21 cellular contexts compared by ENCODE assay signal in the genomic region with DNA sequence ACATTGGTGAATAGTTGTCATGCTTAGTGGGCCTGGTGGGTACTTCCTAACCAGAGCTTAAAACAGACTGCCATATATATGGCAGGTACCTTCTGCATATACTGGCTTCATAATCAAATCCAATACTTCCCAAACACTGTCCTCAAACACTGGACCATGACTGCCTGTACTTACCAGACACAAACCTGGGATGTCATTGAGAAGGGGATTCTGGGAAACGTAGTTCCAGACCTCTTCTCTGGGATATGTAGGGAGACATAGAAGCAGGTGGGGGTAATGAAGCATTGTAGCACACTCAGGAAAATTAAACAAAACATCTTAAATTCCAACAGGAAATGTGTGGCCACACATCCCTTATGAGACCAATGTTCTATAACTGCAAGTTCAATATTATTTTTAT.
"Had no signal": no experiment of that assay in that cellular context is flagged by ENCODE, and none has a peak within 500 bp of the region (broad histone marks: within the 10 kb centered on the region; RNA-seq: fewer than 3 reads in every experiment).

No MANE protein-coding gene starts in this region.

- H3K27ac Mint-ChIP-seq: IgD-negative memory B cell had no signal

- H3K27me3 ChIP-seq: SJSA1 had no signal

- H3K36me3 ChIP-seq: SJSA1 had no signal

- H3K9me3 ChIP-seq: SJSA1 had no signal

- DNase-seq: Kasumi-1, MM.1S, NCI-H1092 treated with DMSO at 0.1 percent for 48 hours, NCI-H1436, NCI-H187, NCI-H2029, NCI-H2081 treated with DMSO at 0.1 percent for 48 hours, NCI-H2227 treated with DMSO at 0.1 percent for 48 hours, NCI-H510A, NCI-H524 treated with DMSO at 0.1 percent for 48 hours, NCI-H69, NCI-H82, Right ventricle myocardium superior, RPMI8226, SIG-M5 had no signal

- H3K9ac ChIP-seq: KMS-11 had no signal

- H3K4me1 Mint-ChIP-seq: IgD-negative memory B cell had no signal

- ATAC-seq: K562 had no signal

- H3K4me3 Mint-ChIP-seq: IgD-negative memory B cell had no signal

- H3K4me2 ChIP-seq: KMS-11 had no signal

- H3K27me3 Mint-ChIP-seq: IgD-negative memory B cell had no signal

- H3K4me3 ChIP-seq: K562, SJSA1, SK-N-MC had no signal

- H3K36me3 Mint-ChIP-seq: IgD-negative memory B cell had no signal

- H3K27ac ChIP-seq: HL-60, KMS-11, SJSA1, SK-N-MC had no signal
